1 cellular context compared by ENCODE assay signal in the genomic region with DNA sequence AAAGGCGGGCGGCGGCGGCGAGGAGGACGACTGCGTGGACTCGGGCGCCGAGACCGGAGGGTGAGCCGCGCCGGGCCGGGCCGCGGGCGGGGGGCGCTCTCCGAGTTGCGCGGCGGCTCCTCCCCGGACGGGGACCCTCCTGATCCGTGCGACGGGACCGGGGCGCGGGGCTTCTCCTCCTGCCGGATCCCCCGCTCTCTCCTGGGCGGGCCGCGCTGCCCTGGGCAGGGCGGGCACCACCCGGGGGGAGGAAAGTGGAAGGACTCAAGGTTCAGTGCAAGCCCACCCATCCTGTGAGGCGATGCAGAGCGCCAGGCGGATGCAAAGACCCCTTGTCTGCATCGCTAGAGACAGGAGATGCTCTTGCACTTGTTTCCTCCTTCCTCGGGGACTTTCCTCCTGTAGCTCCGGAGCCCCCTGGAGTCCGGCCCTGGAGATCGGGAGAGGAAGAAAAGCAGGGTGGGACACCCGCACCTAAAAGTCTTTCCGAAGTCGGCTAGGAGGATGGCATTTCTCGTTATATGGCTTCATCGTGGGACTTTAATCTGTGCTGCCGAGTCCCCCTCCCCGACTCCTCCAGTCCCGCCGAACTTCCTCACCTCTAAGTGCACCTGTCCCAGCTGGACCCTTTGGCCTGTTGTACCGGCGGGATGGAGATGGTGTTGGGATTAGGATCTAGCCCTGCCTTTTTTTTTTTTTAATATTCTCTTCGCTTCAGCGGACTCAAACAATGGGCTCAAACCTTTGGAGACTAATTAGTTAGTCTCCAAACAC.
TF ChIP-seq lines count a peak whose summit lies in the region.

No MANE protein-coding gene starts in this region.

TF ChIP-seq in K562, 482 proteins besides CTCF, POLR2A, EP300 and RAD21 (continued from another document):
- TF ChIP-seq, protein P1, sequence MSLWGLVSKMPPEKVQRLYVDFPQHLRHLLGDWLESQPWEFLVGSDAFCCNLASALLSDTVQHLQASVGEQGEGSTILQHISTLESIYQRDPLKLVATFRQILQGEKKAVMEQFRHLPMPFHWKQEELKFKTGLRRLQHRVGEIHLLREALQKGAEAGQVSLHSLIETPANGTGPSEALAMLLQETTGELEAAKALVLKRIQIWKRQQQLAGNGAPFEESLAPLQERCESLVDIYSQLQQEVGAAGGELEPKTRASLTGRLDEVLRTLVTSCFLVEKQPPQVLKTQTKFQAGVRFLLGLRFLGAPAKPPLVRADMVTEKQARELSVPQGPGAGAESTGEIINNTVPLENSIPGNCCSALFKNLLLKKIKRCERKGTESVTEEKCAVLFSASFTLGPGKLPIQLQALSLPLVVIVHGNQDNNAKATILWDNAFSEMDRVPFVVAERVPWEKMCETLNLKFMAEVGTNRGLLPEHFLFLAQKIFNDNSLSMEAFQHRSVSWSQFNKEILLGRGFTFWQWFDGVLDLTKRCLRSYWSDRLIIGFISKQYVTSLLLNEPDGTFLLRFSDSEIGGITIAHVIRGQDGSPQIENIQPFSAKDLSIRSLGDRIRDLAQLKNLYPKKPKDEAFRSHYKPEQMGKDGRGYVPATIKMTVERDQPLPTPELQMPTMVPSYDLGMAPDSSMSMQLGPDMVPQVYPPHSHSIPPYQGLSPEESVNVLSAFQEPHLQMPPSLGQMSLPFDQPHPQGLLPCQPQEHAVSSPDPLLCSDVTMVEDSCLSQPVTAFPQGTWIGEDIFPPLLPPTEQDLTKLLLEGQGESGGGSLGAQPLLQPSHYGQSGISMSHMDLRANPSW (CRISPR knock-in tag; IDR thresholded peaks at IDR 0.05): no peak
- no peak for TF ChIP-seq CREB1 (IDR thresholded peaks at IDR 0.05)
- TF ChIP-seq CREB1 (CRISPR knock-in tag; IDR thresholded peaks at IDR 0.05): no peak
- TF ChIP-seq MYC (IDR thresholded peaks at IDR 0.05; ENCODE audit: low read depth, low read length): no peak
- TF ChIP-seq MYC (CRISPR knock-in tag; IDR thresholded peaks at IDR 0.05; ENCODE audit: borderline replicate concordance, low read depth): no peak
- TF ChIP-seq, protein P2, sequence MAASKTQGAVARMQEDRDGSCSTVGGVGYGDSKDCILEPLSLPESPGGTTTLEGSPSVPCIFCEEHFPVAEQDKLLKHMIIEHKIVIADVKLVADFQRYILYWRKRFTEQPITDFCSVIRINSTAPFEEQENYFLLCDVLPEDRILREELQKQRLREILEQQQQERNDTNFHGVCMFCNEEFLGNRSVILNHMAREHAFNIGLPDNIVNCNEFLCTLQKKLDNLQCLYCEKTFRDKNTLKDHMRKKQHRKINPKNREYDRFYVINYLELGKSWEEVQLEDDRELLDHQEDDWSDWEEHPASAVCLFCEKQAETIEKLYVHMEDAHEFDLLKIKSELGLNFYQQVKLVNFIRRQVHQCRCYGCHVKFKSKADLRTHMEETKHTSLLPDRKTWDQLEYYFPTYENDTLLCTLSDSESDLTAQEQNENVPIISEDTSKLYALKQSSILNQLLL (CRISPR knock-in tag; IDR thresholded peaks at IDR 0.05; ENCODE audit: borderline replicate concordance): no peak
- TF ChIP-seq STAT5A (IDR thresholded peaks at IDR 0.05; ENCODE audit: borderline replicate concordance, low read length): no peak
- TF ChIP-seq ELF4 (CRISPR knock-in tag; IDR thresholded peaks at IDR 0.05): no peak
- TF ChIP-seq ZNF785 (CRISPR knock-in tag; IDR thresholded peaks at IDR 0.05): no peak
- TF ChIP-seq ZBTB17 (CRISPR knock-in tag; IDR thresholded peaks at IDR 0.05): no peak
- TF ChIP-seq ZNF408 (CRISPR knock-in tag; IDR thresholded peaks at IDR 0.05; ENCODE audit: low read depth): no peak
- TF ChIP-seq, protein P3, sequence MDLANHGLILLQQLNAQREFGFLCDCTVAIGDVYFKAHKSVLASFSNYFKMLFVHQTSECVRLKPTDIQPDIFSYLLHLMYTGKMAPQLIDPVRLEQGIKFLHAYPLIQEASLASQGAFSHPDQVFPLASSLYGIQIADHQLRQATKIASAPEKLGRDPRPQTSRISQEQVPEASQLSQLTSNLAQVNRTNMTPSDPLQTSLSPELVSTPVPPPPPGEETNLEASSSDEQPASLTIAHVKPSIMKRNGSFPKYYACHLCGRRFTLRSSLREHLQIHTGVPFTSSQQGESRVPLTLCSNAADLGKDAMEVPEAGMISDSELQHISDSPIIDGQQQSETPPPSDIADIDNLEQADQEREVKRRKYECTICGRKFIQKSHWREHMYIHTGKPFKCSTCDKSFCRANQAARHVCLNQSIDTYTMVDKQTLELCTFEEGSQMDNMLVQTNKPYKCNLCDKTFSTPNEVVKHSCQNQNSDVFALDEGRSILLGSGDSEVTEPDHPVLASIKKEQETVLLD (IDR thresholded peaks at IDR 0.05): no peak
- TF ChIP-seq TEAD2 (tag; IDR thresholded peaks at IDR 0.05): no peak
- TF ChIP-seq HSF4 (CRISPR knock-in tag; IDR thresholded peaks at IDR 0.05; ENCODE audit: borderline replicate concordance): no peak
